ENCODE assay signal across 24 cellular contexts in genomic region chr5:54535149-54535844, GRCh38. TPM values are rescaled to one million over a fixed set of nuclear protein-coding genes. Genes with fewer than 3 reads are reported as not detected.
DNase-seq lines count a peak whose midpoint lies in the region; ATAC-seq and TF ChIP-seq lines count a peak whose summit lies in the region.
"Had no signal": no experiment of that assay in that cellular context is flagged by ENCODE, and none has a peak within 500 bp of the region (broad histone marks: within the 10 kb centered on the region; RNA-seq: fewer than 3 reads in every experiment).

No MANE protein-coding gene starts in this region.

- H3K27me3 Mint-ChIP-seq in central memory CD8-positive, alpha-beta T cell = no peaks in the 10 kb centered on the region
- no peaks in the 10 kb centered on the region for H3K27me3 Mint-ChIP-seq in type B pancreatic cell
- H3K27me3 Mint-ChIP-seq: progenitor cell of endocrine pancreas had no signal

- TF ChIP-seq POLR2A in heart left ventricle (IDR thresholded peaks at IDR 0.05) (no peak), ovary (IDR thresholded peaks at IDR 0.05) (no peak)

- intact Hi-C loops in heart left ventricle (cut with DNase I) (loop anchor here in 1 of 10 donors (5.0 kb wide), 1 partner anchor 112 kb away; no protein-coding TSS in a partner anchor), Right ventricle myocardium inferior (cut with DNase I) (no loop called here), left colon (cut with DNase I, micrococcal nuclease) (no loop called here), ovary (cut with DNase I) (no loop called here)

- ATAC-seq in heart left ventricle = no peak
- ATAC-seq in Right ventricle myocardium inferior = no peak
- no peak for ATAC-seq in central memory CD8-positive, alpha-beta T cell (replicated peaks; ENCODE audit: extremely low read depth, poor library complexity, severe bottlenecking)
- no peak for ATAC-seq in left colon
- ATAC-seq: activated CD4-positive, CD25-positive, alpha-beta regulatory T cell treated with anti-CD3 and anti-CD28 coated beads, Interleukin-2, amount 50 U/mL, for 24 hours; activated CD8-positive, alpha-beta T cell treated with anti-CD3 and anti-CD28 coated beads, Interleukin-2, amount 10 ng/mL, durations not matched to agents 7 days and 5 days; esophagus mucosa had no signal

- H3K4me3 Mint-ChIP-seq in central memory CD8-positive, alpha-beta T cell = no peak overlapping the region
- H3K4me3 Mint-ChIP-seq in type B pancreatic cell = no peak overlapping the region
- H3K4me3 Mint-ChIP-seq: activated CD8-positive, alpha-beta T cell treated with anti-CD3 and anti-CD28 coated beads, Interleukin-2, amount 10 ng/mL, durations not matched to agents 7 days and 5 days; neural crest cell had no signal

- DNase-seq in heart left ventricle (no peak), Right ventricle myocardium inferior (ENCODE audit: missing footprints) (no peak), type B pancreatic cell (ENCODE audit: extremely low spot score, unreplicated experiment) (no peak), left colon (no peak), kidney glomerular epithelial cell (lab: John Stamatoyannopoulos, UW) (no peak), ovary (no peak)
- DNase-seq in central memory CD8-positive, alpha-beta T cell (ENCODE audit: low spot score in 2 of 2) = no peak
- DNase-seq: activated CD8-positive, alpha-beta T cell treated with anti-CD3 and anti-CD28 coated beads, Interleukin-2, amount 10 ng/mL, durations not matched to agents 7 days and 5 days; activated naive CD4-positive, alpha-beta T cell treated with Interleukin-2 at 50 U/mL for 16 hours; amniotic stem cell; BE2C; DMS79; effector CD8-positive, alpha-beta T cell; HFFc6; Kasumi-1; NCI-H1092 treated with DMSO at 0.1 percent for 48 hours; NCI-H2029 treated with DMSO at 0.1 percent for 48 hours; NCI-H345; NCI-H774 had no signal

- no peaks in the 10 kb centered on the region for H3K27me3 ChIP-seq in heart left ventricle
- H3K27me3 ChIP-seq in muscle layer of duodenum (ENCODE audit: low read depth, low read length) = no peaks in the 10 kb centered on the region
- H3K27me3 ChIP-seq in ovary = no peaks in the 10 kb centered on the region
- H3K27me3 ChIP-seq: BE2C had no signal

- H3K36me3 Mint-ChIP-seq in central memory CD8-positive, alpha-beta T cell (ENCODE audit: insufficient read depth) = peaks cover 19% of the 10 kb centered on the region
- peaks cover 22% of the 10 kb centered on the region for H3K36me3 Mint-ChIP-seq in type B pancreatic cell

- WGBS in heart left ventricle, 4 donors = 89 to 95% (median 93%) methylated on average over 4 of the region's 4 CpGs
- 64 to 82% (median 69%) methylated on average over 4 of the region's 4 CpGs for whole genome bisulfite sequencing in ovary, 3 donors

- TF ChIP-seq EP300 in ovary (IDR thresholded peaks at IDR 0.05) = no peak

- peak overlapping the region in 9 of 12 donors; percentile 9 to 86 (median 76) for H3K27ac ChIP-seq in heart left ventricle
- H3K27ac ChIP-seq in muscle layer of duodenum (ENCODE audit: low read length) = peak overlapping the region; percentile 8
- H3K27ac ChIP-seq in ovary = peak overlapping the region in 1 of 2 donors; percentile 40

- peak overlapping the region; percentile 50 for H3K27ac Mint-ChIP-seq in central memory CD8-positive, alpha-beta T cell (ENCODE audit: low read depth)
- peak overlapping the region; percentile 53 for H3K27ac Mint-ChIP-seq in type B pancreatic cell
- H3K27ac Mint-ChIP-seq: activated CD8-positive, alpha-beta T cell treated with anti-CD3 and anti-CD28 coated beads, Interleukin-2, amount 10 ng/mL, durations not matched to agents 7 days and 5 days had no signal

- H3K36me3 ChIP-seq in heart left ventricle (peaks cover 0 to 10% (median 0%) of the 10 kb centered on the region in 9 donors), muscle layer of duodenum (ENCODE audit: control insufficient read depth in 1 of 2, insufficient read depth in 2 of 2, low read length in 2 of 2) (no peaks in the 10 kb centered on the region), ovary (no peaks in the 10 kb centered on the region)
- H3K36me3 ChIP-seq: BE2C had no signal

- no peak overlapping the region for H3K4me3 ChIP-seq in heart left ventricle
- no peak overlapping the region for H3K4me3 ChIP-seq in muscle layer of duodenum (ENCODE audit: low read depth in 1 of 2, low read length in 2 of 2)
- H3K4me3 ChIP-seq in ovary = no peak overlapping the region

- H3K9me3 ChIP-seq in heart left ventricle (no peaks in the 10 kb centered on the region), muscle layer of duodenum (ENCODE audit: control insufficient read depth in 1 of 2, low read length in 2 of 2) (no peaks in the 10 kb centered on the region), ovary (no peaks in the 10 kb centered on the region)
- H3K9me3 ChIP-seq: BE2C had no signal

- peaks cover 6 to 78% (median 54%) of the 10 kb centered on the region in 12 donors for H3K4me1 ChIP-seq in heart left ventricle
- peaks cover 19 to 43% of the 10 kb centered on the region in 2 donors for H3K4me1 ChIP-seq in muscle layer of duodenum (ENCODE audit: control insufficient read depth in 1 of 2, insufficient read depth in 2 of 2, low read length in 2 of 2)
- peaks cover 25% of the 10 kb centered on the region for H3K4me1 ChIP-seq in ovary (ENCODE audit: insufficient read depth)

- TF ChIP-seq CTCF in heart left ventricle (IDR thresholded peaks at IDR 0.05) (no peak), type B pancreatic cell (conservative IDR thresholded peaks at IDR 0.05) (no peak), ovary (IDR thresholded peaks at IDR 0.05) (no peak)

- H3K9me3 Mint-ChIP-seq in central memory CD8-positive, alpha-beta T cell = no peaks in the 10 kb centered on the region
- H3K9me3 Mint-ChIP-seq in type B pancreatic cell = no peaks in the 10 kb centered on the region
- H3K9me3 Mint-ChIP-seq: HFFc6, neural crest cell had no signal

- peaks cover 69% of the 10 kb centered on the region for H3K4me1 Mint-ChIP-seq in central memory CD8-positive, alpha-beta T cell
- H3K4me1 Mint-ChIP-seq in type B pancreatic cell (ENCODE audit: unreplicated experiment) = peaks cover 34% of the 10 kb centered on the region

RNA-seq across cellular contexts. Expression of gene SNX18, which starts 17.7 kb away (rescaled TPM):
- total RNA-seq in heart left ventricle = 10 to 100 TPM; 18.8 to 39.6 (median 23.4) TPM
- 10 to 100 TPM in 1 of 2 donors, 1 to 10 TPM in 1; 4.1 to 16.7 TPM for polyA plus RNA-seq in heart left ventricle
- 25.2 TPM for total RNA-seq in Right ventricle myocardium inferior
- total RNA-seq in type B pancreatic cell (ENCODE audit: low replicate concordance) = 23.6 and 27.1 TPM in 2 replicates
- total RNA-seq in left colon = 10 to 100 TPM; 10.6 to 16.8 TPM
- total RNA-seq in ovary = 10 to 100 TPM; 34.7 to 62.4 (median 47.3) TPM
- polyA plus RNA-seq in ovary = 10 to 100 TPM; 29.6 to 32.4 TPM
